27 cellular contexts compared by ENCODE assay signal in the genomic region with DNA sequence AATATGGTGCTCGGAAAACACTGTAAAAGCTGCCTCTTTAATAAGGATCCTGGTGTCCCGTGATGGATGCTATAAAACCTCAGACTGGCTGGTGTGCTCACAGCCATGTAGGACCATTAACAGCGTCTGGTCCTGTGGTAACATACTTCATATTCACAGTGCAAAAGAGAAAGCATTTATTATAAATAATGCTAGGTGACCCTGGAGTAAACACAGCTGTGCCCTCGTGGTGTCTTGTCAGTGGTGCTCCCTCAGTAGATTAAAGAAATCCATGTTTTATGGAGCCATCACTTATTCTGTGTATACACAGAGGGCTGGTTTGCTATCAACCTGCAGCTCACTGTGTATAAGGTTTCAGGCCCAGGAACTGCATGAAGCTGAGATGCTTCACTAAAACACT.
"Had no signal": no experiment of that assay in that cellular context is flagged by ENCODE, and none has a peak within 500 bp of the region (broad histone marks: within the 10 kb centered on the region; RNA-seq: fewer than 3 reads in every experiment).

No MANE protein-coding gene starts in this region.

- H3K36me3 ChIP-seq: left lung, neutrophil, ovary, right atrium auricular region, spleen, uterus had no signal

- FAIRE-seq: bronchial epithelial cell had no signal

- H3K9me3 ChIP-seq: left lung, neutrophil, ovary, psoas muscle, right atrium auricular region, spleen, testis, uterus had no signal

- H3K4me1 ChIP-seq: psoas muscle, right atrium auricular region, testis, uterus had no signal

- ATAC-seq: left lung, natural killer cell, psoas muscle had no signal

- H3K27ac ChIP-seq: left lung, neutrophil, ovary, psoas muscle, right atrium auricular region, spleen, testis, uterus had no signal

- H3K4me3 ChIP-seq: left lung, lung, ovary, psoas muscle, right atrium auricular region, spleen, testis, uterus had no signal

- DNase-seq: activated B cell treated with CpG ODN at 0.5 μM for 24 hours; activated CD4-positive, alpha-beta T cell treated with anti-CD3 and anti-CD28 coated beads for 4 hours; activated CD4-positive, alpha-beta T cell treated with anti-CD3 and anti-CD28 coated beads, Interleukin-2, amount 50 U/mL, for 48 hours; activated naive CD4-positive, alpha-beta T cell treated with Interleukin-2 at 50 U/mL for 16 hours; activated naive CD8-positive, alpha-beta T cell treated with anti-CD3 and anti-CD28 coated beads for 36 hours; activated T-cell treated with anti-CD3 and anti-CD28 coated beads, Interleukin-2, amount 50 U/mL, for 48 hours; cerebellar nuclear complex; effector CD4-positive, alpha-beta T cell; erythroblast; foreskin melanocyte; immature natural killer cell; left lung; midbrain; natural killer cell; ovary; psoas muscle; spleen; stimulated activated CD4-positive, alpha-beta T cell treated with anti-CD3 and anti-CD28 coated beads, Interleukin-4, amount 100 ng/mL, for 1 hour; stimulated activated naive CD4-positive, alpha-beta T cell; T1000; testis; trophoblast cell; uterus had no signal

- H3K27me3 ChIP-seq: left lung, neutrophil, ovary, right atrium auricular region, spleen, testis, uterus had no signal
